In genomic region chr1:26524181-26524580, GRCh38 we compare ENCODE assay signal across 29 cellular contexts. TPM values are rescaled to one million over a fixed set of nuclear protein-coding genes. Genes with fewer than 3 reads are reported as not detected.
DNase-seq lines count a peak whose midpoint lies in the region; ATAC-seq, FAIRE-seq and TF ChIP-seq lines count a peak whose summit lies in the region.
"Had no signal": no experiment of that assay in that cellular context is flagged by ENCODE, and none has a peak within 500 bp of the region (broad histone marks: within the 10 kb centered on the region; RNA-seq: fewer than 3 reads in every experiment).

No MANE protein-coding gene starts in this region.

- no peak overlapping the region for H3K4me3 Mint-ChIP-seq in neural progenitor cell
- H3K4me3 Mint-ChIP-seq: activated CD8-positive, alpha-beta T cell treated with anti-CD3 and anti-CD28 coated beads, Interleukin-2, amount 10 ng/mL, durations not matched to agents 7 days and 5 days; activated naive CD4-positive, alpha-beta T cell treated with anti-CD3 and anti-CD28 coated beads, Interleukin-2, amount 50 U/mL, for 24 hours; B cell; CD4-positive, alpha-beta memory T cell; stimulated activated naive CD8-positive, alpha-beta T cell treated with anti-CD3 and anti-CD28 coated beads, Interleukin-15, Interleukin-2, amounts not matched to agents 100 ng/mL and 50 ng/mL, for 24 hours; T-helper 17 cell had no signal

- in situ Hi-C loops in K562 (cut with MboI): no loop called here

- TF ChIP-seq POLR2A in K562 (conservative IDR thresholded peaks at IDR 0.05): no peak

- H3K9me3 ChIP-seq in PC-3 (ENCODE audit: low read length): no peaks in the 10 kb centered on the region
- H3K9me3 ChIP-seq in K562 (replicated peaks; ENCODE audit: control insufficient read depth, insufficient read depth, low read depth, low read length): no peaks in the 10 kb centered on the region
- no peaks in the 10 kb centered on the region for H3K9me3 ChIP-seq in neural progenitor cell (ENCODE audit: low read depth)
- H3K9me3 ChIP-seq: breast epithelium, left ventricle myocardium inferior, thoracic aorta had no signal

- DNase-seq in ELR (ENCODE audit: low read depth) (peak; percentile 60), PC-3 (peak; percentile 89), K562 (ENCODE audit: extremely low read depth in 1 of 4, low spot score in 3 of 4) (no peak), neural progenitor cell (ENCODE audit: low spot score) (no peak), NCI-H2196 (lab: John Stamatoyannopoulos, UW; ENCODE audit: unreplicated experiment) (no peak), epidermal melanocyte (ENCODE audit: insufficient read length, low spot score) (no peak), T1000 (lab: John Stamatoyannopoulos, UW) (no peak)
- DNase-seq: ACHN; activated CD8-positive, alpha-beta T cell treated with anti-CD3 and anti-CD28 coated beads, Interleukin-2, amount 10 ng/mL, durations not matched to agents 7 days and 5 days; amniotic stem cell; CD4-positive, alpha-beta memory T cell; effector CD8-positive, alpha-beta T cell; head of caudate nucleus; left ventricle myocardium inferior; NCI-H146; NCI-H82; right cardiac atrium; T-helper 17 cell had no signal

- no peak for TF ChIP-seq CTCF in PC-3 (conservative IDR thresholded peaks at IDR 0.05; ENCODE audit: low read depth, low read length)
- TF ChIP-seq CTCF in K562 (IDR thresholded peaks at IDR 0.05 in 2 of 3, conservative IDR thresholded peaks at IDR 0.05 in 1 of 3; ENCODE audit: insufficient read depth in 2 of 3, low read depth in 1 of 3, low read length in 3 of 3): no peak
- TF ChIP-seq CTCF in neural progenitor cell (IDR thresholded peaks at IDR 0.05): no peak

- TF ChIP-seq EP300 in K562 (IDR thresholded peaks at IDR 0.05; ENCODE audit: low read length): no peak

- H4K20me1 ChIP-seq in PC-3 (ENCODE audit: low read length): no peaks in the 10 kb centered on the region
- no peaks in the 10 kb centered on the region for H4K20me1 ChIP-seq in K562 (replicated peaks; ENCODE audit: control insufficient read depth, insufficient read depth, low read length)
- H4K20me1 ChIP-seq in neural progenitor cell (ENCODE audit: low read depth): no peaks in the 10 kb centered on the region

- no peak for TF ChIP-seq RAD21 in K562 (CRISPR knock-in tag; conservative IDR thresholded peaks at IDR 0.05 in 1 of 2, IDR thresholded peaks at IDR 0.05 in 1 of 2)

- no peak for FAIRE-seq in K562 (lab: Jason Lieb, UNC)
- FAIRE-seq: GM19239, H1, islet of Langerhans, urothelium cell line had no signal

- H3K36me3 ChIP-seq in PC-3 (ENCODE audit: low read depth, low read length) (no peaks in the 10 kb centered on the region), K562 (ENCODE audit: control insufficient read depth, insufficient read depth, low read length) (no peaks in the 10 kb centered on the region), neural progenitor cell (no peaks in the 10 kb centered on the region)
- H3K36me3 ChIP-seq: breast epithelium, left ventricle myocardium inferior, thoracic aorta had no signal

- 33% methylated on average over 4 of the region's 4 CpGs for WGBS in K562 (ENCODE audit: insufficient coverage, low coverage, missing lambda C conversion rate)

- peak overlapping the region; percentile 48 for H3K27ac Mint-ChIP-seq in neural progenitor cell
- H3K27ac Mint-ChIP-seq: activated CD8-positive, alpha-beta T cell treated with anti-CD3 and anti-CD28 coated beads, Interleukin-2, amount 10 ng/mL, durations not matched to agents 7 days and 5 days; activated T-helper 2 cell treated with anti-CD3 and anti-CD28 coated beads, Interferon-gamma antibody, Interleukin-2, Interleukin-4, amounts not matched to agents 10 μg/mL and 5 μg/mL and 100 μg/mL, durations not matched to agents 14 hours and 24 hours and 36 hours; B cell; CD4-positive, alpha-beta memory T cell; stimulated activated naive CD8-positive, alpha-beta T cell treated with anti-CD3 and anti-CD28 coated beads, Interleukin-15, Interleukin-2, amounts not matched to agents 100 ng/mL and 50 ng/mL, for 24 hours; T-helper 17 cell had no signal

- H3K27ac ChIP-seq in PC-3 (ENCODE audit: low read length): peak overlapping the region; percentile 79
- no peak overlapping the region for H3K27ac ChIP-seq in K562 (ENCODE audit: extremely low read depth, low read depth, low read length)
- H3K27ac ChIP-seq in neural progenitor cell: no peak overlapping the region
- H3K27ac ChIP-seq: breast epithelium, left ventricle myocardium inferior, thoracic aorta had no signal

- H2AFZ ChIP-seq in PC-3 (ENCODE audit: low read length) (peak overlapping the region; percentile 27), K562 (ENCODE audit: low read depth, low read length) (no peak overlapping the region), neural progenitor cell (replicated peaks) (no peak overlapping the region)

- peak; percentile 89 for ATAC-seq in PC-3
- no peak; the same call in 2 of the 3 replicates for ATAC-seq in K562
- ATAC-seq: activated CD8-positive, alpha-beta T cell treated with anti-CD3 and anti-CD28 coated beads, Interleukin-2, amount 10 ng/mL, durations not matched to agents 7 days and 5 days; right cardiac atrium; T-helper 17 cell had no signal

- H3K27me3 ChIP-seq in PC-3 (ENCODE audit: low read length) (no peaks in the 10 kb centered on the region), K562 (ENCODE audit: control insufficient read depth in 2 of 2, insufficient read depth in 2 of 2, low read length in 2 of 2) (peaks cover 4 to 11% of the 10 kb centered on the region in 2 experiments; a peak in 2 of 5 replicates), neural progenitor cell (peaks cover 3% of the 10 kb centered on the region)
- H3K27me3 ChIP-seq: breast epithelium had no signal

- H3K4me2 ChIP-seq in PC-3 (ENCODE audit: low read length) (peak overlapping the region; percentile 52), K562 (ENCODE audit: insufficient read depth, low read length) (no peak overlapping the region), neural progenitor cell (no peak overlapping the region)
- H3K4me2 ChIP-seq: smooth muscle cell had no signal

- H3K9me2 ChIP-seq in PC-3 (replicated peaks; ENCODE audit: low read length): no peaks in the 10 kb centered on the region

- H3K9ac ChIP-seq in PC-3 (ENCODE audit: low read length) (peak overlapping the region; percentile 32; the same call in 1 of the 2 replicates), K562 (ENCODE audit: insufficient read depth in 1 of 2, low read depth in 2 of 2, low read length in 2 of 2) (no peak overlapping the region), neural progenitor cell (no peak overlapping the region)

- no TSS peak for BruUV-seq in PC-3 (replicated peaks; lab: Mats Ljungman, UMichigan)
- BruUV-seq in K562 (replicated peaks; lab: Mats Ljungman, UMichigan): no TSS peak

- H3K79me2 ChIP-seq in PC-3 (ENCODE audit: low read length) (no peaks in the 10 kb centered on the region), K562 (ENCODE audit: control insufficient read depth, insufficient read depth, low read length) (no peaks in the 10 kb centered on the region), neural progenitor cell (ENCODE audit: low read depth) (no peaks in the 10 kb centered on the region)

- peaks cover 4% of the 10 kb centered on the region for H3K4me1 Mint-ChIP-seq in neural progenitor cell

- intact Hi-C loops in PC-3 (cut with micrococcal nuclease): no loop called here
- intact Hi-C loops in K562 (cut with micrococcal nuclease): no loop called here

- no peaks in the 10 kb centered on the region for H3K9me1 ChIP-seq in K562 (ENCODE audit: control insufficient read depth, insufficient read depth, low read length)

- H3F3A ChIP-seq in PC-3 (ENCODE audit: low read length, unreplicated experiment) (no peaks in the 10 kb centered on the region), neural progenitor cell (ENCODE audit: low read depth) (peaks cover 12% of the 10 kb centered on the region)

- peaks cover 15% of the 10 kb centered on the region for H3K4me1 ChIP-seq in PC-3 (ENCODE audit: insufficient read depth, low read length)
- peaks cover 4 to 6% of the 10 kb centered on the region in 2 experiments; a peak in 3 of 5 replicates for H3K4me1 ChIP-seq in K562 (replicated peaks in 1 of 2; ENCODE audit: control insufficient read depth in 2 of 2, insufficient read depth in 2 of 2, low read length in 2 of 2)
- H3K4me1 ChIP-seq in neural progenitor cell: peaks cover 2% of the 10 kb centered on the region
- H3K4me1 ChIP-seq: breast epithelium had no signal

- POLR2A ChIA-PET in PC-3 (lab: Charles Lee; ENCODE audit: unreplicated experiment): no interaction called here
- POLR2A ChIA-PET in K562 (lab: Yijun Ruan, JAX): interaction anchor here (0.6 to 9.9 kb wide), 4 partner anchors 7 to 22 kb away, joined by 3 to 60 read pairs (median 4); no protein-coding TSS in a partner anchor

- H3K36me3 Mint-ChIP-seq in neural progenitor cell: no peaks in the 10 kb centered on the region
- H3K36me3 Mint-ChIP-seq: activated naive CD4-positive, alpha-beta T cell treated with anti-CD3 and anti-CD28 coated beads, Interleukin-2, amount 50 U/mL, for 24 hours had no signal

- H3K27me3 Mint-ChIP-seq in neural progenitor cell (ENCODE audit: insufficient read depth, low read depth): peaks cover 11% of the 10 kb centered on the region
- H3K27me3 Mint-ChIP-seq: activated naive CD4-positive, alpha-beta T cell treated with anti-CD3 and anti-CD28 coated beads, Interleukin-2, amount 50 U/mL, for 24 hours had no signal

- no peaks in the 10 kb centered on the region for H3K9me3 Mint-ChIP-seq in neural progenitor cell
- H3K9me3 Mint-ChIP-seq: activated naive CD4-positive, alpha-beta T cell treated with anti-CD3 and anti-CD28 coated beads, Interleukin-2, amount 50 U/mL, for 24 hours; activated T-helper 2 cell treated with anti-CD3 and anti-CD28 coated beads, Interferon-gamma antibody, Interleukin-2, Interleukin-4, amounts not matched to agents 10 μg/mL and 5 μg/mL and 100 μg/mL, durations not matched to agents 14 hours and 24 hours and 36 hours; CD4-positive, alpha-beta memory T cell; stimulated activated naive CD8-positive, alpha-beta T cell treated with anti-CD3 and anti-CD28 coated beads, Interleukin-15, Interleukin-2, amounts not matched to agents 100 ng/mL and 50 ng/mL, for 24 hours had no signal

- no peak overlapping the region; the same call in 1 of the 2 replicates for H3K4me3 ChIP-seq in PC-3 (ENCODE audit: low read length)
- no peak overlapping the region for H3K4me3 ChIP-seq in K562
- H3K4me3 ChIP-seq in neural progenitor cell: no peak overlapping the region
- H3K4me3 ChIP-seq: breast epithelium, left ventricle myocardium inferior, smooth muscle cell, thoracic aorta had no signal

- CTCF ChIA-PET in PC-3 (lab: Charles Lee): no interaction called here
- CTCF ChIA-PET in K562 (lab: Yijun Ruan, JAX; ENCODE audit: low intra/inter-chr PET ratio): no interaction called here

RNA-seq across cellular contexts. Expression of gene RPS6KA1, which starts 5.4 kb away (rescaled TPM):
- total RNA-seq in PC-3 (2014; rRNA removed) (98.2 and 111 TPM in 2 replicates), K562 (2014; rRNA removed) (54.8 and 67.3 TPM in 2 replicates), K562 (2014; rRNA removed; fragmentation: Illumina TruSeq; extraction: Trizol) (25.7 and 30.1 TPM in 2 replicates), K562 (2015; rRNA removed; fragmentation: Illumina TruSeq; extraction: Trizol) (40.5 and 44.4 TPM in 2 replicates), K562 (2021) (61.0 and 62.4 TPM in 2 replicates), neural progenitor cell (ENCODE audit: low replicate concordance) (18.7 and 43.9 TPM in 2 replicates)
- 64.2 and 141 TPM in 2 replicates for total RNA-seq in K562 (2011; cell fraction: chromatin; rRNA removed; ENCODE audit: low replicate concordance)
- total RNA-seq in K562 (2011; cell fraction: nucleolus; rRNA removed): 77.4 and 79.9 TPM in 2 replicates
- 68.8 and 76.8 TPM in 2 replicates for total RNA-seq in K562 (2011; cell fraction: nucleoplasm; rRNA removed)
- polyA plus RNA-seq in K562 (2011; rRNA removed) (33.0 and 33.1 TPM in 2 replicates), K562 (2014; fragmentation: Illumina TruSeq; extraction: Trizol) (46.3 and 49.0 TPM in 2 replicates), K562 (2014; fragmentation: Nextera tagmentation; extraction: Ambion mirVana) (1 to 10 TPM; 2.4 to 2.9 TPM), K562 (2014; rRNA removed) (35.5 and 36.9 TPM in 2 replicates)
- polyA plus RNA-seq in K562 (2011; cell fraction: cytosol; rRNA removed): 33.1 and 54.6 TPM in 2 replicates
- 41.1 and 53.3 TPM in 2 replicates for polyA plus RNA-seq in K562 (2011; cell fraction: nucleus; rRNA removed)
- 49.6 and 51.4 TPM in 2 replicates for polyA plus RNA-seq in K562 (2012)
- polyA minus RNA-seq in K562 (2011; rRNA and poly(A)+ RNA removed): 30.0 and 44.2 TPM in 2 replicates
- polyA minus RNA-seq in K562 (2011; cell fraction: cytosol; rRNA and poly(A)+ RNA removed): 40.6 and 44.9 TPM in 2 replicates
- polyA minus RNA-seq in K562 (2011; cell fraction: nucleus; rRNA and poly(A)+ RNA removed): 22.8 and 34.9 TPM in 2 replicates

RNA-seq across cellular contexts. Expression of gene HMGN2, which starts 51.9 kb away (rescaled TPM):
- total RNA-seq in PC-3 (2014; rRNA removed) (822 and 888 TPM in 2 replicates), K562 (2014; rRNA removed) (965 and 1,011 TPM in 2 replicates), K562 (2014; rRNA removed; fragmentation: Illumina TruSeq; extraction: Trizol) (866 and 959 TPM in 2 replicates), K562 (2015; rRNA removed; fragmentation: Illumina TruSeq; extraction: Trizol) (983 and 1,131 TPM in 2 replicates), K562 (2021) (972 and 1,007 TPM in 2 replicates), neural progenitor cell (ENCODE audit: low replicate concordance) (831 and 964 TPM in 2 replicates)
- total RNA-seq in K562 (2011; cell fraction: chromatin; rRNA removed; ENCODE audit: low replicate concordance): 381 and 607 TPM in 2 replicates
- total RNA-seq in K562 (2011; cell fraction: nucleolus; rRNA removed): 219 and 264 TPM in 2 replicates
- 460 and 546 TPM in 2 replicates for total RNA-seq in K562 (2011; cell fraction: nucleoplasm; rRNA removed)
- polyA plus RNA-seq in K562 (2011; rRNA removed) (370 and 462 TPM in 2 replicates), K562 (2014; fragmentation: Illumina TruSeq; extraction: Trizol) (1,354 and 1,569 TPM in 2 replicates), K562 (2014; fragmentation: Nextera tagmentation; extraction: Ambion mirVana) (1,000 to 10,000 TPM in 1 of 2 experiments, 100 to 1,000 TPM in 1; 805 to 1,140 TPM), K562 (2014; rRNA removed) (577 and 603 TPM in 2 replicates)
- 151 and 308 TPM in 2 replicates for polyA plus RNA-seq in K562 (2011; cell fraction: cytosol; rRNA removed)
- 496 and 1,136 TPM in 2 replicates for polyA plus RNA-seq in K562 (2011; cell fraction: nucleus; rRNA removed)
- polyA plus RNA-seq in K562 (2012): 1,292 and 1,447 TPM in 2 replicates
- 169 and 229 TPM in 2 replicates for polyA minus RNA-seq in K562 (2011; rRNA and poly(A)+ RNA removed)
- polyA minus RNA-seq in K562 (2011; cell fraction: cytosol; rRNA and poly(A)+ RNA removed): 143 and 214 TPM in 2 replicates
- 90.3 and 188 TPM in 2 replicates for polyA minus RNA-seq in K562 (2011; cell fraction: nucleus; rRNA and poly(A)+ RNA removed)

Comparison
In these comparisons a context has a peak if more than half of its experiments do, and no peak if none do; other contexts are left out.
1. DNase-seq: peak in ELR (single experiment) and PC-3 (single experiment); none in K562 (0 of 4), neural progenitor cell (single experiment), NCI-H2196 (single experiment), epidermal melanocyte (single experiment) and T1000 (single experiment).